In genomic region chr20:62668441-62669027, GRCh38 we compare ENCODE assay signal across 8 cellular contexts. TPM values are rescaled to one million over a fixed set of nuclear protein-coding genes. Genes with fewer than 3 reads are reported as not detected.
DNase-seq lines count a peak whose midpoint lies in the region; ATAC-seq and TF ChIP-seq lines count a peak whose summit lies in the region.

No MANE protein-coding gene starts in this region.

- H3K27ac ChIP-seq in CD4-positive, CD25-positive, alpha-beta regulatory T cell (ENCODE audit: insufficient read depth, low read length, poor library complexity, severe bottlenecking), result no peak overlapping the region
- no peak overlapping the region for H3K27ac ChIP-seq in neuronal stem cell (replicated peaks; ENCODE audit: low read length)

- peak overlapping the region; percentile 0 for H3K9ac ChIP-seq in neuronal stem cell (ENCODE audit: low read depth, low read length, poor library complexity)

- H3K4me3 Mint-ChIP-seq in CD4-positive, CD25-positive, alpha-beta regulatory T cell, result no peak overlapping the region

- H4K8ac ChIP-seq in neuronal stem cell (ENCODE audit: low read depth, low read length), result no peak overlapping the region

- no peak overlapping the region for H3K4me3 ChIP-seq in CD4-positive, CD25-positive, alpha-beta regulatory T cell (ENCODE audit: low read depth, low read length)
- H3K4me3 ChIP-seq in HAP-1 (no peak overlapping the region), fibroblast of the aortic adventitia (ENCODE audit: low read depth, low read length) (no peak overlapping the region), neuronal stem cell (ENCODE audit: low read length in 2 of 2) (no peak overlapping the region)

- peak in 2 of 3 donors; percentile 25 to 41 for DNase-seq in CD4-positive, CD25-positive, alpha-beta regulatory T cell
- peak; percentile 45 to 86 for DNase-seq in HAP-1 (ENCODE audit: low spot score in 2 of 2)
- DNase-seq in NCI-H460 (ENCODE audit: extremely low read depth, low read depth), result peak; percentile 78
- DNase-seq in activated T-cell treated with anti-CD3 and anti-CD28 coated beads, Interleukin-2, amount 50 U/mL, for 1 hour, result peak; percentile 60
- DNase-seq in fibroblast of the aortic adventitia (ENCODE audit: low read depth), result peak; percentile 81
- DNase-seq in neuronal stem cell (ENCODE audit: low spot score), result peak; percentile 70

- no peaks in the 10 kb centered on the region for H3K79me1 ChIP-seq in neuronal stem cell (ENCODE audit: low read depth, low read length)

- in situ Hi-C loops in HAP-1 (cut with MboI; ENCODE audit: low sequenced_read_pairs), result loop anchor here (5.0 kb wide), 1 partner anchor 124 kb away; no protein-coding TSS in a partner anchor

- no peak overlapping the region for H2BK120ac ChIP-seq in neuronal stem cell (ENCODE audit: low read depth, low read length)

- H3K27me3 ChIP-seq in CD4-positive, CD25-positive, alpha-beta regulatory T cell (ENCODE audit: control insufficient read depth, insufficient read depth, low read length), result no peaks in the 10 kb centered on the region
- H3K27me3 ChIP-seq in HAP-1 (ENCODE audit: low read depth) (no peaks in the 10 kb centered on the region), neuronal stem cell (ENCODE audit: control insufficient read depth in 3 of 3, insufficient read depth in 3 of 3, low read depth in 1 of 3, low read length in 3 of 3) (peaks cover 0 to 48% (median 0%) of the 10 kb centered on the region in 3 experiments)

- H3K4ac ChIP-seq in neuronal stem cell (ENCODE audit: low read length), result no peak overlapping the region

- peak overlapping the region; percentile 61 for H3K18ac ChIP-seq in neuronal stem cell (ENCODE audit: low read length)

- H3K4me1 Mint-ChIP-seq in CD4-positive, CD25-positive, alpha-beta regulatory T cell, result peaks cover 0 to 5% (median 3%) of the 10 kb centered on the region in 4 donors

- H4K91ac ChIP-seq in neuronal stem cell (ENCODE audit: low read depth, low read length, poor library complexity), result no peak overlapping the region

- H3K36me3 Mint-ChIP-seq in CD4-positive, CD25-positive, alpha-beta regulatory T cell, result no peaks in the 10 kb centered on the region

- H2BK12ac ChIP-seq in neuronal stem cell (ENCODE audit: low read length), result no peak overlapping the region

- no peak overlapping the region for H3K4me2 ChIP-seq in neuronal stem cell (ENCODE audit: insufficient read depth, low read length, poor library complexity, severe bottlenecking)

- no peak overlapping the region for H3K14ac ChIP-seq in neuronal stem cell (ENCODE audit: low read length)

- no peaks in the 10 kb centered on the region for H3K9me3 ChIP-seq in CD4-positive, CD25-positive, alpha-beta regulatory T cell (ENCODE audit: control insufficient read depth in 2 of 2, low read length in 2 of 2)
- H3K9me3 ChIP-seq in HAP-1 (no peaks in the 10 kb centered on the region), neuronal stem cell (replicated peaks in 1 of 2; ENCODE audit: control insufficient read depth in 2 of 2, insufficient read depth in 1 of 2, low read depth in 1 of 2, low read length in 2 of 2) (peaks cover 0 to 2% of the 10 kb centered on the region in 2 donors)

- H3K36me3 ChIP-seq in CD4-positive, CD25-positive, alpha-beta regulatory T cell (ENCODE audit: control insufficient read depth, insufficient read depth, low read length), result no peaks in the 10 kb centered on the region
- peaks cover 18% of the 10 kb centered on the region for H3K36me3 ChIP-seq in HAP-1 (replicated peaks)
- H3K36me3 ChIP-seq in neuronal stem cell (replicated peaks in 1 of 2; ENCODE audit: control insufficient read depth in 2 of 2, insufficient read depth in 2 of 2, low read length in 2 of 2), result no peaks in the 10 kb centered on the region

- H3K27ac Mint-ChIP-seq in CD4-positive, CD25-positive, alpha-beta regulatory T cell, result peak overlapping the region in 1 of 3 donors; percentile 51

- H2BK15ac ChIP-seq in neuronal stem cell (ENCODE audit: low read length), result no peak overlapping the region

- ATAC-seq in CD4-positive, CD25-positive, alpha-beta regulatory T cell (ENCODE audit: low read depth in 2 of 2), result peak in 1 of 2 donors; percentile 39
- ATAC-seq in HG03378 (IDR thresholded peaks at IDR 0.05; ENCODE audit: unreplicated experiment), result no peak
- ATAC-seq in GM21576 (IDR thresholded peaks at IDR 0.05; ENCODE audit: unreplicated experiment), result no peak

- H2AFZ ChIP-seq in neuronal stem cell (ENCODE audit: low read length), result peak overlapping the region; percentile 17

- TF ChIP-seq CTCF in fibroblast of the aortic adventitia (IDR thresholded peaks at IDR 0.05; ENCODE audit: insufficient read depth, low read length), result peak; percentile 93

- no CpG with 5 or more reads among the region's 13 CpGs for WGBS in neuronal stem cell (ENCODE audit: extremely low coverage in 2 of 2, insufficient read length in 2 of 2, insufficient replicate concordance in 1 of 2), 2 donors

- no peaks in the 10 kb centered on the region for H3K4me1 ChIP-seq in CD4-positive, CD25-positive, alpha-beta regulatory T cell (ENCODE audit: control insufficient read depth, insufficient read depth, low read length, poor library complexity, severe bottlenecking)
- H3K4me1 ChIP-seq in HAP-1, result no peaks in the 10 kb centered on the region
- peaks cover 6% of the 10 kb centered on the region in 2 donors for H3K4me1 ChIP-seq in neuronal stem cell (ENCODE audit: control insufficient read depth in 2 of 2, insufficient read depth in 1 of 2, low read depth in 1 of 2, low read length in 2 of 2)

- H3K9me3 Mint-ChIP-seq in CD4-positive, CD25-positive, alpha-beta regulatory T cell, result no peaks in the 10 kb centered on the region

- H2BK5ac ChIP-seq in neuronal stem cell (ENCODE audit: low read length), result no peak overlapping the region

- H3K27me3 Mint-ChIP-seq in CD4-positive, CD25-positive, alpha-beta regulatory T cell, result no peaks in the 10 kb centered on the region

- no peak overlapping the region for H3K23ac ChIP-seq in neuronal stem cell (ENCODE audit: low read depth, low read length, poor library complexity)

- H2AK5ac ChIP-seq in neuronal stem cell (ENCODE audit: low read depth, low read length), result no peak overlapping the region

RNA-seq across cellular contexts. Expression of gene SLCO4A1, which starts 26.2 kb away (rescaled TPM):
- total RNA-seq in CD4-positive, CD25-positive, alpha-beta regulatory T cell, result 7.4 TPM
- 1 to 10 TPM; 1.8 to 2.9 (median 2.7) TPM for polyA plus RNA-seq in CD4-positive, CD25-positive, alpha-beta regulatory T cell
- 91.6 and 97.1 TPM in 2 replicates for total RNA-seq in NCI-H460 (2014; rRNA removed; shearing (Covaris generic))
- polyA plus RNA-seq in NCI-H460 (2014; cell fraction: nucleus; rRNA removed), result 110 and 117 TPM in 2 replicates
- 0.72 and 0.90 TPM in 2 replicates for total RNA-seq in fibroblast of the aortic adventitia (ENCODE audit: low replicate concordance)
- 3.5 TPM for polyA plus RNA-seq in neuronal stem cell (2013, experiment 1 of 2)
- 3.9 TPM for polyA plus RNA-seq in neuronal stem cell (2013, experiment 2 of 2)

RNA-seq across cellular contexts. Expression of gene NTSR1, which starts 40.1 kb away (rescaled TPM):
- total RNA-seq in CD4-positive, CD25-positive, alpha-beta regulatory T cell, result 0.37 TPM
- under 1 TPM in 1 of 4 donors, not detected in 3; 0.11 TPM for polyA plus RNA-seq in CD4-positive, CD25-positive, alpha-beta regulatory T cell
- total RNA-seq in NCI-H460 (2014; rRNA removed; shearing (Covaris generic)), result 19.3 and 22.3 TPM in 2 replicates
- polyA plus RNA-seq in NCI-H460 (2014; cell fraction: nucleus; rRNA removed), result 5.1 and 6.7 TPM in 2 replicates
- total RNA-seq in fibroblast of the aortic adventitia (ENCODE audit: low replicate concordance), result 8.0 TPM in 1 of 2 replicates, not detected in the other
- polyA plus RNA-seq in neuronal stem cell (2013, experiment 1 of 2), result 0.28 TPM
- 0.21 TPM for polyA plus RNA-seq in neuronal stem cell (2013, experiment 2 of 2)

Comparison
In these comparisons a context has a peak if more than half of its experiments do, and no peak if none do; other contexts are left out.
1. RNA of gene SLCO4A1, which starts 26.2 kb away (total RNA-seq): 91.6 to 97.1 TPM in NCI-H460; 7.4 TPM in CD4-positive, CD25-positive, alpha-beta regulatory T cell (single experiment) and 0.72 to 0.90 TPM in fibroblast of the aortic adventitia; every median in the first group is over 10 times any median in the second.
2. Peak in every context shown above with its lines, with median percentiles within 50 percentile points of each other: DNase-seq.